ENCODE assay signal across 1 cellular context in genomic region chr19:46600393-46601317, GRCh38.
TF ChIP-seq lines count a peak whose summit lies in the region.

No MANE protein-coding gene starts in this region.

TF ChIP-seq in HEK293, 187 proteins besides CTCF, POLR2A, EP300 and RAD21 (continued from another document and continues in another):
- TF ChIP-seq ZNF658 (tag by site-specific recombination; IDR thresholded peaks at IDR 0.05) (no peak), ZNF324 (tag by site-specific recombination; IDR thresholded peaks at IDR 0.05) (peak; percentile 98), SCRT1 (tag by site-specific recombination; IDR thresholded peaks at IDR 0.05; ENCODE audit: borderline replicate concordance) (0 out of 2 replicates have a peak, but pooled peaks have one; percentile 15), GLI4 (tag by site-specific recombination; IDR thresholded peaks at IDR 0.05) (no peak; the same call in 1 of the 2 replicates), ZFHX2 (tag by site-specific recombination; conservative IDR thresholded peaks at IDR 0.05) (peak; percentile 94), ZNF266 (tag by site-specific recombination; IDR thresholded peaks at IDR 0.05; ENCODE audit: low read depth) (no peak), ZNF76 (tag by site-specific recombination; IDR thresholded peaks at IDR 0.05; ENCODE audit: borderline replicate concordance, low read depth) (peak; percentile 90), ZNF629 (tag by site-specific recombination; IDR thresholded peaks at IDR 0.05) (peak; percentile 88), ZNF660 (tag by site-specific recombination; IDR thresholded peaks at IDR 0.05) (peak; percentile 94), ZNF169 (tag by site-specific recombination; IDR thresholded peaks at IDR 0.05) (0 out of 2 replicates have a peak, but pooled peaks have one; percentile 29), ZNF121 (tag by site-specific recombination; IDR thresholded peaks at IDR 0.05) (peak; percentile 39; the same call in 1 of the 2 replicates), ZNF707 (tag by site-specific recombination; IDR thresholded peaks at IDR 0.05) (no peak), KLF1 (tag by site-specific recombination; IDR thresholded peaks at IDR 0.05) (peak; percentile 99), GLIS1 (tag by site-specific recombination; IDR thresholded peaks at IDR 0.05) (peak; percentile 64), ZBTB44 (tag by site-specific recombination; IDR thresholded peaks at IDR 0.05) (0 out of 2 replicates have a peak, but pooled peaks have one; percentile 26), ZNF280D (tag by site-specific recombination; IDR thresholded peaks at IDR 0.05) (0 out of 2 replicates have a peak, but pooled peaks have one; percentile 15), ZNF146 (tag by site-specific recombination; IDR thresholded peaks at IDR 0.05) (peak; percentile 86), ZNF677 (tag by site-specific recombination; IDR thresholded peaks at IDR 0.05) (no peak), ZNF394 (tag by site-specific recombination; IDR thresholded peaks at IDR 0.05; ENCODE audit: borderline replicate concordance) (peak; percentile 66), ZNF140 (tag by site-specific recombination; IDR thresholded peaks at IDR 0.05) (no peak), SCRT2 (tag by site-specific recombination; IDR thresholded peaks at IDR 0.05) (peak; percentile 60; the same call in 1 of the 2 replicates), ZBTB1 (tag by site-specific recombination; IDR thresholded peaks at IDR 0.05) (no peak), ZNF777 (tag by site-specific recombination; IDR thresholded peaks at IDR 0.05; ENCODE audit: borderline replicate concordance) (peak; percentile 67; the same call in 1 of the 2 replicates), PRDM4 (tag by site-specific recombination; IDR thresholded peaks at IDR 0.05) (peak; percentile 80), PRDM6 (tag by site-specific recombination; IDR thresholded peaks at IDR 0.05) (no peak), SETDB1 (IDR thresholded peaks at IDR 0.05; ENCODE audit: insufficient read length, low read length) (no peak), ZNF792 (tag by site-specific recombination; IDR thresholded peaks at IDR 0.05) (peak; percentile 100), ZNF701 (tag by site-specific recombination; IDR thresholded peaks at IDR 0.05) (0 out of 2 replicates have a peak, but pooled peaks have one; percentile 62), ZEB2 (tag by site-specific recombination; IDR thresholded peaks at IDR 0.05) (peak; percentile 91), ZNF518A (tag by site-specific recombination; conservative IDR thresholded peaks at IDR 0.05; ENCODE audit: low read depth) (no peak), ZNF274 (IDR thresholded peaks at IDR 0.05; ENCODE audit: low read length) (no peak), ZNF274 (tag by site-specific recombination; IDR thresholded peaks at IDR 0.05; ENCODE audit: borderline replicate concordance) (no peak), OSR2 (tag by site-specific recombination; IDR thresholded peaks at IDR 0.05) (no peak), ZNF791 (tag by site-specific recombination; IDR thresholded peaks at IDR 0.05) (no peak), ZNF175 (tag by site-specific recombination; IDR thresholded peaks at IDR 0.05) (no peak), ZNF239 (tag by site-specific recombination; IDR thresholded peaks at IDR 0.05) (0 out of 2 replicates have a peak, but pooled peaks have one; percentile 12), ZNF488 (tag by site-specific recombination; IDR thresholded peaks at IDR 0.05) (no peak), ZFP69B (tag by site-specific recombination; IDR thresholded peaks at IDR 0.05) (peak; percentile 97), ZNF521 (tag by site-specific recombination; IDR thresholded peaks at IDR 0.05) (no peak), ZNF133 (tag by site-specific recombination; IDR thresholded peaks at IDR 0.05) (no peak), HOXC10 (CRISPR knock-in tag; IDR thresholded peaks at IDR 0.05) (no peak; the same call in 1 of the 2 replicates), ZSCAN18 (tag by site-specific recombination; IDR thresholded peaks at IDR 0.05) (peak; percentile 99), SP7 (tag by site-specific recombination; IDR thresholded peaks at IDR 0.05) (peak; percentile 96), ZNF837 (tag by site-specific recombination; IDR thresholded peaks at IDR 0.05) (no peak), YY2 (tag by site-specific recombination; IDR thresholded peaks at IDR 0.05) (peak; percentile 93), ZBTB20 (tag by site-specific recombination; IDR thresholded peaks at IDR 0.05) (peak; percentile 34; the same call in 1 of the 2 replicates), MYNN (tag by site-specific recombination; IDR thresholded peaks at IDR 0.05; ENCODE audit: borderline replicate concordance) (no peak), ZNF645 (tag by site-specific recombination; IDR thresholded peaks at IDR 0.05) (no peak)
